ENCODE assay signal across 8 cellular contexts in genomic region chr1:119779869-119780356, GRCh38. TPM values are rescaled to one million over a fixed set of nuclear protein-coding genes. Genes with fewer than 3 reads are reported as not detected.
DNase-seq lines count a peak whose midpoint lies in the region; ATAC-seq and TF ChIP-seq lines count a peak whose summit lies in the region.
"Had no signal": no experiment of that assay in that cellular context is flagged by ENCODE, and none has a peak within 500 bp of the region (broad histone marks: within the 10 kb centered on the region; RNA-seq: fewer than 3 reads in every experiment).

No MANE protein-coding gene starts in this region.

- H3K9me3 ChIP-seq in HEK293 (ENCODE audit: control insufficient read depth, insufficient read depth, low read depth, low read length) (no peaks in the 10 kb centered on the region), SJCRH30 (replicated peaks) (no peaks in the 10 kb centered on the region), thyroid gland (no peaks in the 10 kb centered on the region)

- H3K4me1 Mint-ChIP-seq in activated CD4-positive, alpha-beta T cell treated with anti-CD3 and anti-CD28 coated beads for 36 hours = no peaks in the 10 kb centered on the region

- H3K27me3 ChIP-seq in SJCRH30 (no peaks in the 10 kb centered on the region), thyroid gland (no peaks in the 10 kb centered on the region)

- ATAC-seq in activated CD4-positive, alpha-beta T cell treated with anti-CD3 and anti-CD28 coated beads for 36 hours = no peak

- in situ Hi-C loops in GM13976 (cut with MboI; ENCODE audit: low sequenced_read_pairs, unreplicated experiment) = loop anchor here (25.0 kb wide), 1 partner anchor 107 kb away; the partner anchor contains the start of gene ADAM30

- POLR2A ChIA-PET in HEK293 (lab: Yijun Ruan, JAX) = interaction anchor here (0.8 to 1.3 kb wide), 2 partner anchors 35 to 68 kb away, joined by 3 read pairs; partner anchors contain the start of gene PHGDH
- POLR2A ChIA-PET in activated CD4-positive, alpha-beta T cell treated with anti-CD3 and anti-CD28 coated beads for 36 hours (lab: Charles Lee) = no interaction called here

- CTCF ChIA-PET in HEK293 (lab: Yijun Ruan, JAX) = interaction anchor here (1.0 to 2.2 kb wide), 6 partner anchors 9 to 105 kb away, joined by 3 to 11 read pairs (median 4); no protein-coding TSS in a partner anchor
- CTCF ChIA-PET in activated CD4-positive, alpha-beta T cell treated with anti-CD3 and anti-CD28 coated beads for 36 hours (lab: Charles Lee) = interaction anchor here (0.7 to 1.0 kb wide), 2 partner anchors 24 to 29 kb away, joined by 3 to 5 read pairs; no protein-coding TSS in a partner anchor

- intact Hi-C loops in thyroid gland (cut with DNase I) = no loop called here
- intact Hi-C loops in activated CD4-positive, alpha-beta T cell treated with anti-CD3 and anti-CD28 coated beads for 36 hours (cut with DNase I, micrococcal nuclease) = loop anchor here in 1 of 2 experiments (2.0 kb wide), 1 partner anchor 17 kb away; no protein-coding TSS in a partner anchor

- 13% methylated on average over 5 of the region's 5 CpGs for WGBS in thyroid gland, 2 donors

- no peaks in the 10 kb centered on the region for H3K36me3 Mint-ChIP-seq in activated CD4-positive, alpha-beta T cell treated with anti-CD3 and anti-CD28 coated beads for 36 hours (ENCODE audit: low read depth)

- H3K4me1 ChIP-seq in HEK293 (ENCODE audit: control insufficient read depth, insufficient read depth, low read length) = peaks cover 5% of the 10 kb centered on the region
- peaks cover 5% of the 10 kb centered on the region; the same call in 1 of the 2 replicates for H3K4me1 ChIP-seq in SJCRH30
- peaks cover 30 to 36% of the 10 kb centered on the region in 2 donors for H3K4me1 ChIP-seq in thyroid gland

- H3K36me3 ChIP-seq in HEK293 (ENCODE audit: control insufficient read depth in 2 of 2, insufficient read depth in 1 of 2, low read length in 2 of 2) (no peaks in the 10 kb centered on the region), SJCRH30 (no peaks in the 10 kb centered on the region), thyroid gland (no peaks in the 10 kb centered on the region)

- H3K27ac ChIP-seq in HEK293 (ENCODE audit: extremely low read depth, low read depth, low read length) (peak overlapping the region; percentile 26; the same call in 1 of the 2 replicates), SJCRH30 (no peak overlapping the region; the same call in 1 of the 2 replicates), thyroid gland (peak overlapping the region; percentile 84 to 90 (median 88))

- H3K4me3 ChIP-seq in HEK293 (ENCODE audit: low read depth, low read length) = no peak overlapping the region
- peak overlapping the region; percentile 49 for H3K4me3 ChIP-seq in SJCRH30
- no peak overlapping the region for H3K4me3 ChIP-seq in thyroid gland (replicated peaks in 1 of 3)

- peaks cover 7% of the 10 kb centered on the region for H3K27me3 Mint-ChIP-seq in activated CD4-positive, alpha-beta T cell treated with anti-CD3 and anti-CD28 coated beads for 36 hours

- no peak overlapping the region for H3K27ac Mint-ChIP-seq in activated CD4-positive, alpha-beta T cell treated with anti-CD3 and anti-CD28 coated beads for 36 hours

- peak in 1 of 2 donors; percentile 46 for TF ChIP-seq POLR2A in thyroid gland (IDR thresholded peaks at IDR 0.05)

- no peaks in the 10 kb centered on the region for H3K9me3 Mint-ChIP-seq in activated CD4-positive, alpha-beta T cell treated with anti-CD3 and anti-CD28 coated beads for 36 hours (ENCODE audit: low read depth)

- no peak overlapping the region for H3K4me3 Mint-ChIP-seq in activated CD4-positive, alpha-beta T cell treated with anti-CD3 and anti-CD28 coated beads for 36 hours

- no peak for TF ChIP-seq CTCF in HEK293 (tag by site-specific recombination; IDR thresholded peaks at IDR 0.05)
- TF ChIP-seq CTCF in thyroid gland (IDR thresholded peaks at IDR 0.05) = no peak
- no peak for TF ChIP-seq CTCF in GM13976 (IDR thresholded peaks at IDR 0.05; ENCODE audit: borderline replicate concordance, control extremely low read depth, extremely low read depth, insufficient read depth, missing control alignments)

- DNase-seq in SJCRH30 (peak; percentile 12 to 52), kidney tubule cell (ENCODE audit: low spot score) (peak; percentile 42), thyroid gland (peak; percentile 82 to 84), GM13976 (ENCODE audit: low spot score) (no peak)
- no peak for DNase-seq in stimulated activated CD4-positive, alpha-beta T cell treated with anti-CD3 and anti-CD28 coated beads, Interleukin-12 subunit alpha, Interleukin-12 subunit beta, amount 100 ng/mL, for 4 hours
- no peak for DNase-seq in activated CD4-positive, alpha-beta T cell treated with anti-CD3 and anti-CD28 coated beads for 36 hours
- DNase-seq: activated T-cell treated with anti-CD3 and anti-CD28 coated beads, Interleukin-2, amount 50 U/mL, for 48 hours had no signal

TF ChIP-seq in HEK293, 187 proteins besides CTCF, POLR2A, EP300 and RAD21 (continues in another document):
- TF ChIP-seq ELK4 (IDR thresholded peaks at IDR 0.05; ENCODE audit: borderline replicate concordance, low read depth, low read length) (no peak), OSR2 (tag by site-specific recombination; IDR thresholded peaks at IDR 0.05) (peak; percentile 95), RBAK (tag by site-specific recombination; IDR thresholded peaks at IDR 0.05) (no peak), ZBTB48 (tag by site-specific recombination; IDR thresholded peaks at IDR 0.05) (peak; percentile 16; the same call in 1 of the 2 replicates), ZNF600 (tag by site-specific recombination; IDR thresholded peaks at IDR 0.05) (0 out of 2 replicates have a peak, but pooled peaks have one; percentile 33), ZNF10 (tag by site-specific recombination; IDR thresholded peaks at IDR 0.05) (no peak; the same call in 1 of the 2 replicates), ZNF560 (tag by site-specific recombination; IDR thresholded peaks at IDR 0.05; ENCODE audit: borderline replicate concordance) (no peak), ZNF341 (tag by site-specific recombination; IDR thresholded peaks at IDR 0.05; ENCODE audit: low read depth) (peak; percentile 79), ZBTB17 (tag by site-specific recombination; IDR thresholded peaks at IDR 0.05) (peak; percentile 97), ZNF221 (tag by site-specific recombination; IDR thresholded peaks at IDR 0.05; ENCODE audit: borderline replicate concordance) (no peak), SP7 (tag by site-specific recombination; IDR thresholded peaks at IDR 0.05) (peak; percentile 60; the same call in 1 of the 2 replicates), PRDM1 (tag by site-specific recombination; IDR thresholded peaks at IDR 0.05) (peak; percentile 29; the same call in 1 of the 2 replicates), ZBTB20 (tag by site-specific recombination; IDR thresholded peaks at IDR 0.05) (peak; percentile 75), YY2 (tag by site-specific recombination; IDR thresholded peaks at IDR 0.05) (peak; percentile 27; the same call in 1 of the 2 replicates)
- TF ChIP-seq, protein P1, sequence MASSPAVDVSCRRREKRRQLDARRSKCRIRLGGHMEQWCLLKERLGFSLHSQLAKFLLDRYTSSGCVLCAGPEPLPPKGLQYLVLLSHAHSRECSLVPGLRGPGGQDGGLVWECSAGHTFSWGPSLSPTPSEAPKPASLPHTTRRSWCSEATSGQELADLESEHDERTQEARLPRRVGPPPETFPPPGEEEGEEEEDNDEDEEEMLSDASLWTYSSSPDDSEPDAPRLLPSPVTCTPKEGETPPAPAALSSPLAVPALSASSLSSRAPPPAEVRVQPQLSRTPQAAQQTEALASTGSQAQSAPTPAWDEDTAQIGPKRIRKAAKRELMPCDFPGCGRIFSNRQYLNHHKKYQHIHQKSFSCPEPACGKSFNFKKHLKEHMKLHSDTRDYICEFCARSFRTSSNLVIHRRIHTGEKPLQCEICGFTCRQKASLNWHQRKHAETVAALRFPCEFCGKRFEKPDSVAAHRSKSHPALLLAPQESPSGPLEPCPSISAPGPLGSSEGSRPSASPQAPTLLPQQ (tag by site-specific recombination; IDR thresholded peaks at IDR 0.05) = peak; percentile 56; the same call in 1 of the 2 replicates
- TF ChIP-seq, protein P2, sequence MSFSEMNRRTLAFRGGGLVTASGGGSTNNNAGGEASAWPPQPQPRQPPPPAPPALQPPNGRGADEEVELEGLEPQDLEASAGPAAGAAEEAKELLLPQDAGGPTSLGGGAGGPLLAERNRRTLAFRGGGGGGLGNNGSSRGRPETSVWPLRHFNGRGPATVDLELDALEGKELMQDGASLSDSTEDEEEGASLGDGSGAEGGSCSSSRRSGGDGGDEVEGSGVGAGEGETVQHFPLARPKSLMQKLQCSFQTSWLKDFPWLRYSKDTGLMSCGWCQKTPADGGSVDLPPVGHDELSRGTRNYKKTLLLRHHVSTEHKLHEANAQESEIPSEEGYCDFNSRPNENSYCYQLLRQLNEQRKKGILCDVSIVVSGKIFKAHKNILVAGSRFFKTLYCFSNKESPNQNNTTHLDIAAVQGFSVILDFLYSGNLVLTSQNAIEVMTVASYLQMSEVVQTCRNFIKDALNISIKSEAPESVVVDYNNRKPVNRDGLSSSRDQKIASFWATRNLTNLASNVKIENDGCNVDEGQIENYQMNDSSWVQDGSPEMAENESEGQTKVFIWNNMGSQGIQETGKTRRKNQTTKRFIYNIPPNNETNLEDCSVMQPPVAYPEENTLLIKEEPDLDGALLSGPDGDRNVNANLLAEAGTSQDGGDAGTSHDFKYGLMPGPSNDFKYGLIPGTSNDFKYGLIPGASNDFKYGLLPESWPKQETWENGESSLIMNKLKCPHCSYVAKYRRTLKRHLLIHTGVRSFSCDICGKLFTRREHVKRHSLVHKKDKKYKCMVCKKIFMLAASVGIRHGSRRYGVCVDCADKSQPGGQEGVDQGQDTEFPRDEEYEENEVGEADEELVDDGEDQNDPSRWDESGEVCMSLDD (tag by site-specific recombination; IDR thresholded peaks at IDR 0.05) = no peak

RNA-seq across cellular contexts. Expression of gene HMGCS2, which starts 11.2 kb away (rescaled TPM):
- total RNA-seq in SJCRH30 (2014; rRNA removed; shearing (Covaris generic)) = not detected in 2 replicates
- 1 to 10 TPM in 2 of 4 donors, not detected in 2; 6.4 to 8.1 TPM for total RNA-seq in thyroid gland
- not detected for total RNA-seq in activated CD4-positive, alpha-beta T cell treated with anti-CD3 and anti-CD28 coated beads for 36 hours

RNA-seq across cellular contexts. Expression of gene REG4, which starts 31.3 kb away (rescaled TPM):
- total RNA-seq in SJCRH30 (2014; rRNA removed; shearing (Covaris generic)) = 0.08 TPM in 1 of 2 replicates, not detected in the other
- not detected for total RNA-seq in thyroid gland
- under 1 TPM; 0.34 to 0.47 TPM for total RNA-seq in activated CD4-positive, alpha-beta T cell treated with anti-CD3 and anti-CD28 coated beads for 36 hours

Comparison
In these comparisons a context has a peak if more than half of its experiments do, and no peak if none do; other contexts are left out.
1. DNase-seq: peak in SJCRH30 (2 of 2), kidney tubule cell (single experiment) and thyroid gland (2 of 2); none in GM13976 (single experiment), stimulated activated CD4-positive, alpha-beta T cell treated with anti-CD3 and anti-CD28 coated beads, Interleukin-12 subunit alpha, Interleukin-12 subunit beta, amount 100 ng/mL, for 4 hours (single experiment) and activated CD4-positive, alpha-beta T cell treated with anti-CD3 and anti-CD28 coated beads for 36 hours (single experiment).